In genomic region chr22:44329179-44329796, GRCh38 we compare ENCODE assay signal across 8 cellular contexts. TPM values are rescaled to one million over a fixed set of nuclear protein-coding genes. Genes with fewer than 3 reads are reported as not detected.
A peak's percentile ranks its signal among the peaks of the same experiment; 100 is the strongest.
DNase-seq lines count a peak whose midpoint lies in the region; ATAC-seq and TF ChIP-seq lines count a peak whose summit lies in the region.

No MANE protein-coding gene starts in this region.

- 77 to 80% (median 79%) methylated on average over 17 of the region's 17 CpGs for WGBS in ovary, 3 donors

- peaks cover 26% of the 10 kb centered on the region for H3K4me1 Mint-ChIP-seq in activated naive CD8-positive, alpha-beta T cell treated with anti-CD3 and anti-CD28 coated beads, Interleukin-2, amount 10 ng/mL, durations not matched to agents 7 days and 5 days
- peaks cover 33% of the 10 kb centered on the region for H3K4me1 Mint-ChIP-seq in glutamatergic neuron (ENCODE audit: low read depth, unreplicated experiment)

- intact Hi-C loops in ovary (cut with DNase I) = no loop called here

- H3K4me3 ChIP-seq in ovary = no peak overlapping the region

- no peaks in the 10 kb centered on the region for H3K9me3 ChIP-seq in ovary

- TF ChIP-seq POLR2A in ovary (IDR thresholded peaks at IDR 0.05) = no peak

- POLR2A ChIA-PET in activated naive CD8-positive, alpha-beta T cell treated with anti-CD3 and anti-CD28 coated beads, Interleukin-2, amount 10 ng/mL, durations not matched to agents 7 days and 5 days (lab: Charles Lee) = interaction anchor here (0.7 to 1.4 kb wide), 4 partner anchors 13 to 148 kb away, joined by 3 to 4 read pairs (median 3); no protein-coding TSS in a partner anchor

- H3K27ac ChIP-seq in ovary = no peak overlapping the region

- ATAC-seq in GM19023 (IDR thresholded peaks at IDR 0.05; ENCODE audit: unreplicated experiment) (peak; percentile 74), HG03196 (IDR thresholded peaks at IDR 0.05; ENCODE audit: unreplicated experiment) (peak; percentile 73)
- peak; percentile 53 for ATAC-seq in activated naive CD8-positive, alpha-beta T cell treated with anti-CD3 and anti-CD28 coated beads, Interleukin-2, amount 10 ng/mL, durations not matched to agents 7 days and 5 days (ENCODE audit: low read depth)

- peak overlapping the region; percentile 39 for H3K4me3 Mint-ChIP-seq in activated naive CD8-positive, alpha-beta T cell treated with anti-CD3 and anti-CD28 coated beads, Interleukin-2, amount 10 ng/mL, durations not matched to agents 7 days and 5 days
- H3K4me3 Mint-ChIP-seq in glutamatergic neuron (ENCODE audit: unreplicated experiment) = no peak overlapping the region

- no peak for TF ChIP-seq EP300 in ovary (IDR thresholded peaks at IDR 0.05)

- H3K27ac Mint-ChIP-seq in activated naive CD8-positive, alpha-beta T cell treated with anti-CD3 and anti-CD28 coated beads, Interleukin-2, amount 10 ng/mL, durations not matched to agents 7 days and 5 days = no peak overlapping the region
- H3K27ac Mint-ChIP-seq in glutamatergic neuron (ENCODE audit: unreplicated experiment) = no peak overlapping the region

- TF ChIP-seq CTCF in ovary (IDR thresholded peaks at IDR 0.05) (no peak), glutamatergic neuron (IDR thresholded peaks at IDR 0.05; ENCODE audit: partially characterized antibody, unreplicated experiment) (no peak)

- peaks cover 1% of the 10 kb centered on the region for H3K4me1 ChIP-seq in ovary (ENCODE audit: insufficient read depth)

- no peaks in the 10 kb centered on the region for H3K9me3 Mint-ChIP-seq in activated naive CD8-positive, alpha-beta T cell treated with anti-CD3 and anti-CD28 coated beads, Interleukin-2, amount 10 ng/mL, durations not matched to agents 7 days and 5 days
- peaks cover 15% of the 10 kb centered on the region for H3K9me3 Mint-ChIP-seq in glutamatergic neuron (ENCODE audit: unreplicated experiment)

- peaks cover 72% of the 10 kb centered on the region for H3K27me3 Mint-ChIP-seq in activated naive CD8-positive, alpha-beta T cell treated with anti-CD3 and anti-CD28 coated beads, Interleukin-2, amount 10 ng/mL, durations not matched to agents 7 days and 5 days
- H3K27me3 Mint-ChIP-seq in glutamatergic neuron (ENCODE audit: unreplicated experiment) = peaks cover 16% of the 10 kb centered on the region

- no peaks in the 10 kb centered on the region for H3K36me3 Mint-ChIP-seq in activated naive CD8-positive, alpha-beta T cell treated with anti-CD3 and anti-CD28 coated beads, Interleukin-2, amount 10 ng/mL, durations not matched to agents 7 days and 5 days
- H3K36me3 Mint-ChIP-seq in glutamatergic neuron (ENCODE audit: unreplicated experiment) = no peaks in the 10 kb centered on the region

- no peaks in the 10 kb centered on the region for H3K36me3 ChIP-seq in ovary

- DNase-seq in A172 (ENCODE audit: low spot score) = peak; percentile 62
- DNase-seq in activated naive CD8-positive, alpha-beta T cell treated with anti-CD3 and anti-CD28 coated beads, Interleukin-2, amount 10 ng/mL, durations not matched to agents 7 days and 5 days = peak; percentile 54
- no peak for DNase-seq in ovary
- DNase-seq in glutamatergic neuron = no peak
- DNase-seq in HuH-7.5 (ENCODE audit: low spot score) = no peak
- no peak for DNase-seq in middle frontal gyrus (ENCODE audit: extremely low spot score, low spot score)

- no peaks in the 10 kb centered on the region for H3K27me3 ChIP-seq in ovary

RNA-seq across cellular contexts. Expression of gene SHISAL1, which starts 16.5 kb away (rescaled TPM):
- 2.6 and 3.1 TPM in 2 replicates for total RNA-seq in A172 (2014; rRNA removed; shearing (Covaris generic))
- total RNA-seq in activated naive CD8-positive, alpha-beta T cell treated with anti-CD3 and anti-CD28 coated beads, Interleukin-2, amount 10 ng/mL, durations not matched to agents 7 days and 5 days = not detected
- 1 to 10 TPM in 4 of 7 donors, under 1 TPM in 3; 0.35 to 4.5 (median 2.0) TPM for total RNA-seq in ovary
- polyA plus RNA-seq in ovary = 1 to 10 TPM in 1 of 2 donors, under 1 TPM in 1; 0.33 to 4.2 TPM
- 3.2 TPM for total RNA-seq in glutamatergic neuron (ENCODE audit: unreplicated experiment)

Comparison
In these comparisons a context has a peak if more than half of its experiments do, and no peak if none do; other contexts are left out.
1. DNase-seq: peak in A172 (single experiment) and activated naive CD8-positive, alpha-beta T cell treated with anti-CD3 and anti-CD28 coated beads, Interleukin-2, amount 10 ng/mL, durations not matched to agents 7 days and 5 days (single experiment); none in ovary (0 of 5), glutamatergic neuron (single experiment), HuH-7.5 (single experiment) and middle frontal gyrus (single experiment).
2. Peak in every context shown above with its lines, with median percentiles within 50 percentile points of each other: ATAC-seq.